2 cellular contexts compared by ENCODE assay signal in genomic region chr16:8194795-8195194, GRCh38.
TF ChIP-seq lines count a peak whose summit lies in the region.

No MANE protein-coding gene starts in this region.

TF ChIP-seq in HepG2, 621 proteins besides CTCF, POLR2A, EP300 and RAD21:
- TF ChIP-seq ZNF773 (CRISPR knock-in tag; IDR thresholded peaks at IDR 0.05; ENCODE audit: borderline replicate concordance) (no peak), STAG1 (CRISPR knock-in tag; IDR thresholded peaks at IDR 0.05) (peak; percentile 51), XRCC5 (optimal IDR thresholded peaks at IDR 0.05; ENCODE audit: low read length) (peak; percentile 65), ZNF652 (CRISPR knock-in tag; IDR thresholded peaks at IDR 0.05; ENCODE audit: borderline replicate concordance, low read depth) (peak; percentile 89), MZF1 (CRISPR knock-in tag; IDR thresholded peaks at IDR 0.05; ENCODE audit: borderline replicate concordance) (no peak), ZNF441 (CRISPR knock-in tag; IDR thresholded peaks at IDR 0.05; ENCODE audit: borderline replicate concordance) (no peak)

TF ChIP-seq in H1, 55 proteins besides CTCF, POLR2A, EP300 and RAD21:
- TF ChIP-seq YY1 (IDR thresholded peaks at IDR 0.05; ENCODE audit: low read depth, low read length) = peak; percentile 88
- TF ChIP-seq, protein P1, sequence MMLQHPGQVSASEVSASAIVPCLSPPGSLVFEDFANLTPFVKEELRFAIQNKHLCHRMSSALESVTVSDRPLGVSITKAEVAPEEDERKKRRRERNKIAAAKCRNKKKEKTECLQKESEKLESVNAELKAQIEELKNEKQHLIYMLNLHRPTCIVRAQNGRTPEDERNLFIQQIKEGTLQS (IDR thresholded peaks at IDR 0.05; ENCODE audit: insufficient read depth, low read depth, low read length) = no peak
